In the genomic region with DNA sequence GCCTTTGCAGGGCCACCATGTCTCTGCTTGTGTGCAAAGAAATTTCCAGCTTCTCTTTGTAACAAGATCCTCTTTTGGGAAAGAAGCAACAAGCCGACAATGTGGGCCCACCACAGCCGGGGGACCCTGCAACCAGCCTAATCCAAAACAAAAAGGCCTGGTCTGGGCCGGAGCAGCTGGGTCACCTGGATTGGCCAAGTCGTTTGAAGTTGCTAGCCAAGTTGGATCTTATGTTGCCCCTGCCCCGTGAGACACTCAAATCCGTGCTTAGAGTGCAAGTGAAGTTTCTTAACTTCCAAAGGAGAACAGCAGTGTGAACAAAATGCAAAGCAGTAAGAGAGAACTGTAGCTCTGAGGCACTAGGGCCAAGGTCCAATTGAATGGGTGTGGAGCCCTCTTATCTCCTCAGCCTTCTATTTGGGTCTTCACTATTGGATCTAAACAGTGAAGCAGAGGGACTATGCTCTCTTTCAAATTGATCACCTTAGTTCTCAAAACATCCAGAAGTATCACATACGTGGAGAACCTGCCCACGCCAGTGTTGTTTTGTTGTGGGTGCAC, we compare ENCODE assay signal across 25 cellular contexts. TPM values are rescaled to one million over a fixed set of nuclear protein-coding genes. Genes with fewer than 3 reads are reported as not detected.
DNase-seq lines count a peak whose midpoint lies in the region; ATAC-seq, FAIRE-seq and TF ChIP-seq lines count a peak whose summit lies in the region.
"Had no signal": no experiment of that assay in that cellular context is flagged by ENCODE, and none has a peak within 500 bp of the region (broad histone marks: within the 10 kb centered on the region; RNA-seq: fewer than 3 reads in every experiment).

No MANE protein-coding gene starts in this region.

- no peaks in the 10 kb centered on the region for H3K79me1 ChIP-seq in neuronal stem cell (ENCODE audit: low read depth, low read length)

- H3K4me1 ChIP-seq in kidney (ENCODE audit: control insufficient read depth in 1 of 2, insufficient read depth in 1 of 2, low read depth in 1 of 2, low read length in 2 of 2) (peaks cover 16 to 39% of the 10 kb centered on the region in 2 donors), neuronal stem cell (ENCODE audit: control insufficient read depth in 2 of 2, insufficient read depth in 1 of 2, low read depth in 1 of 2, low read length in 2 of 2) (peaks cover 6 to 11% of the 10 kb centered on the region in 2 donors), transverse colon (peaks cover 0 to 26% (median 22%) of the 10 kb centered on the region in 4 donors), MM.1S (ENCODE audit: low read length) (no peaks in the 10 kb centered on the region)
- H3K4me1 ChIP-seq: sigmoid colon had no signal

- H3K9me3 ChIP-seq in kidney (ENCODE audit: control insufficient read depth in 1 of 2, low read length in 2 of 2) = no peaks in the 10 kb centered on the region
- no peaks in the 10 kb centered on the region for H3K9me3 ChIP-seq in neuronal stem cell (replicated peaks in 1 of 2; ENCODE audit: control insufficient read depth in 2 of 2, insufficient read depth in 1 of 2, low read depth in 1 of 2, low read length in 2 of 2)
- no peaks in the 10 kb centered on the region for H3K9me3 ChIP-seq in transverse colon
- no peaks in the 10 kb centered on the region for H3K9me3 ChIP-seq in MM.1S (replicated peaks; ENCODE audit: insufficient read depth, low read length)
- H3K9me3 ChIP-seq: heart left ventricle, sigmoid colon had no signal

- H4K8ac ChIP-seq in neuronal stem cell (ENCODE audit: low read depth, low read length) = no peak overlapping the region

- no peak for TF ChIP-seq EP300 in transverse colon (IDR thresholded peaks at IDR 0.05; ENCODE audit: low read depth)

- H4K20me1 ChIP-seq in MM.1S (ENCODE audit: insufficient read depth, low read length) = no peaks in the 10 kb centered on the region

- no peaks in the 10 kb centered on the region for H3K9me3 Mint-ChIP-seq in T-cell
- H3K9me3 Mint-ChIP-seq: activated B cell treated with CpG ODN at 0.5 μM for 24 hours; activated CD4-positive, alpha-beta memory T cell treated with anti-CD3 and anti-CD28 coated beads for 36 hours; CD8-positive, alpha-beta memory T cell; dendritic cell treated with granulocyte-macrophage colony-stimulating factor and Interleukin-4, amounts not matched to agents 40 ng/mL and 50 ng/mL, for 4 days had no signal

- H3K4me3 ChIP-seq in kidney (ENCODE audit: low read length in 2 of 2) (no peak overlapping the region), neuronal stem cell (ENCODE audit: low read length in 2 of 2) (no peak overlapping the region), transverse colon (no peak overlapping the region), MM.1S (ENCODE audit: low read length) (no peak overlapping the region)
- H3K4me3 ChIP-seq: heart left ventricle, sigmoid colon had no signal

- TF ChIP-seq POLR2A in transverse colon (IDR thresholded peaks at IDR 0.05) = no peak

- H2BK15ac ChIP-seq in neuronal stem cell (ENCODE audit: low read length) = no peak overlapping the region

- H3K23ac ChIP-seq in neuronal stem cell (ENCODE audit: low read depth, low read length, poor library complexity) = no peak overlapping the region

- no peak overlapping the region for H3K14ac ChIP-seq in neuronal stem cell (ENCODE audit: low read length)

- no peaks in the 10 kb centered on the region for H3K9me2 ChIP-seq in MM.1S (replicated peaks; ENCODE audit: insufficient read depth, low read length)

- H3K4me3 Mint-ChIP-seq in T-cell = no peak overlapping the region
- H3K4me3 Mint-ChIP-seq: activated B cell treated with CpG ODN at 0.5 μM for 24 hours; activated CD4-positive, alpha-beta memory T cell treated with anti-CD3 and anti-CD28 coated beads for 36 hours; CD8-positive, alpha-beta memory T cell; dendritic cell treated with granulocyte-macrophage colony-stimulating factor and Interleukin-4, amounts not matched to agents 40 ng/mL and 50 ng/mL, for 4 days had no signal

- H4K91ac ChIP-seq in neuronal stem cell (ENCODE audit: low read depth, low read length, poor library complexity) = no peak overlapping the region

- peaks cover 6 to 24% (median 16%) of the 10 kb centered on the region in 3 donors for H3K4me1 Mint-ChIP-seq in T-cell

- no peaks in the 10 kb centered on the region for H3K36me3 ChIP-seq in kidney (ENCODE audit: control insufficient read depth in 1 of 2, insufficient read depth in 2 of 2, low read length in 2 of 2)
- H3K36me3 ChIP-seq in neuronal stem cell (replicated peaks in 1 of 2; ENCODE audit: control insufficient read depth in 2 of 2, insufficient read depth in 2 of 2, low read length in 2 of 2) = peaks cover 0 to 26% of the 10 kb centered on the region in 2 donors
- no peaks in the 10 kb centered on the region for H3K36me3 ChIP-seq in transverse colon
- H3K36me3 ChIP-seq in MM.1S (replicated peaks; ENCODE audit: insufficient read depth, low read length) = no peaks in the 10 kb centered on the region
- H3K36me3 ChIP-seq: heart left ventricle, sigmoid colon had no signal

- H2BK5ac ChIP-seq in neuronal stem cell (ENCODE audit: low read length) = no peak overlapping the region

- H2BK120ac ChIP-seq in neuronal stem cell (ENCODE audit: low read depth, low read length) = no peak overlapping the region

- CTCF ChIA-PET in T-cell (lab: Charles Lee) = no interaction called here

- in situ Hi-C loops in transverse colon (cut with MboI; ENCODE audit: low pct_ligation_motif_present in 1 of 4, low pct_unique_long_range_greater_than_20kb in 1 of 4, low sequenced_read_pairs in 3 of 4) = no loop called here

- no peak overlapping the region for H2BK12ac ChIP-seq in neuronal stem cell (ENCODE audit: low read length)

- no peak for FAIRE-seq in kidney (lab: Jason Lieb, UNC)
- FAIRE-seq: GM18507 had no signal

- H3F3A ChIP-seq in MM.1S (ENCODE audit: insufficient read depth, low read length) = no peaks in the 10 kb centered on the region

- no peak overlapping the region for H3K9ac ChIP-seq in kidney (ENCODE audit: low read length in 2 of 2)
- no peak overlapping the region for H3K9ac ChIP-seq in neuronal stem cell (ENCODE audit: low read depth, low read length, poor library complexity)
- no peak overlapping the region for H3K9ac ChIP-seq in MM.1S (ENCODE audit: low read length)

- peaks cover 2 to 9% of the 10 kb centered on the region in 2 donors for H3K27me3 Mint-ChIP-seq in T-cell
- H3K27me3 Mint-ChIP-seq: activated CD4-positive, alpha-beta memory T cell treated with anti-CD3 and anti-CD28 coated beads for 36 hours had no signal

- H2AFZ ChIP-seq in neuronal stem cell (ENCODE audit: low read length) (no peak overlapping the region), MM.1S (ENCODE audit: low read length) (no peak overlapping the region)

- intact Hi-C loops in kidney (cut with DNase I) (no loop called here), transverse colon (cut with DNase I; ENCODE audit: low total_unique reads) (no loop called here)

- ATAC-seq in T-cell (replicated peaks in 1 of 4) = no peak
- no peak for ATAC-seq in HG03108 (IDR thresholded peaks at IDR 0.05; ENCODE audit: unreplicated experiment)
- ATAC-seq: heart left ventricle had no signal

- H3K18ac ChIP-seq in neuronal stem cell (ENCODE audit: low read length) = no peak overlapping the region

- H3K4me2 ChIP-seq in neuronal stem cell (ENCODE audit: insufficient read depth, low read length, poor library complexity, severe bottlenecking) (peak overlapping the region; percentile 21), MM.1S (ENCODE audit: low read depth, low read length) (no peak overlapping the region)

- no peaks in the 10 kb centered on the region for H3K36me3 Mint-ChIP-seq in T-cell
- H3K36me3 Mint-ChIP-seq: activated CD4-positive, alpha-beta memory T cell treated with anti-CD3 and anti-CD28 coated beads for 36 hours had no signal

- POLR2A ChIA-PET in T-cell (lab: Charles Lee) = no interaction called here

- WGBS in neuronal stem cell (ENCODE audit: extremely low coverage in 2 of 2, insufficient read length in 2 of 2, insufficient replicate concordance in 1 of 2), 2 donors = no CpG with 5 or more reads among the region's 8 CpGs
- 52 to 72% methylated on average over 3 to 8 of the region's 8 CpGs for WGBS in transverse colon (ENCODE audit: low coverage in 1 of 2), 2 donors

- H3K27ac ChIP-seq in caudate nucleus (ENCODE audit: low read depth, low read length) = peak overlapping the region; percentile 75
- H3K27ac ChIP-seq in kidney (ENCODE audit: low read depth in 2 of 2, low read length in 2 of 2) = peak overlapping the region; percentile 33 to 39
- H3K27ac ChIP-seq in neuronal stem cell (replicated peaks; ENCODE audit: low read length) = peak overlapping the region; percentile 4
- H3K27ac ChIP-seq in transverse colon = peak overlapping the region; percentile 41 to 77 (median 65)
- no peak overlapping the region for H3K27ac ChIP-seq in MM.1S (ENCODE audit: low read length)
- H3K27ac ChIP-seq: sigmoid colon had no signal

- H3K27me3 ChIP-seq in neuronal stem cell (ENCODE audit: control insufficient read depth in 3 of 3, insufficient read depth in 3 of 3, low read depth in 1 of 3, low read length in 3 of 3) = no peaks in the 10 kb centered on the region
- H3K27me3 ChIP-seq in transverse colon = no peaks in the 10 kb centered on the region
- H3K27me3 ChIP-seq in MM.1S (replicated peaks; ENCODE audit: insufficient read depth, low read length) = no peaks in the 10 kb centered on the region
- H3K27me3 ChIP-seq: heart left ventricle, sigmoid colon had no signal

- no peaks in the 10 kb centered on the region for H3K79me2 ChIP-seq in MM.1S (ENCODE audit: low read length)

- peak in 27 of 61 donors; percentile 15 to 80 (median 55) for DNase-seq in caudate nucleus (lab: John Stamatoyannopoulos, UW)
- DNase-seq in kidney = no peak
- no peak for DNase-seq in neuronal stem cell (ENCODE audit: low spot score)
- peak; percentile 32 for DNase-seq in transverse colon
- no peak for DNase-seq in T-cell
- DNase-seq in MM.1S = no peak
- DNase-seq: activated B cell treated with CpG ODN at 0.5 μM for 24 hours; activated CD4-positive, alpha-beta memory T cell treated with anti-CD3 and anti-CD28 coated beads for 36 hours; activated effector memory CD4-positive, alpha-beta T cell treated with anti-CD3 and anti-CD28 coated beads, Interleukin-2, amount 50 U/mL, for 16 hours; CD8-positive, alpha-beta memory T cell; DMS153; heart left ventricle; left ventricle myocardium superior; NCI-H1048; NCI-H1930; NCI-H345; NCI-H774; sigmoid colon; T1000 had no signal

- H3K4ac ChIP-seq in neuronal stem cell (ENCODE audit: low read length) = no peak overlapping the region

- H2AK5ac ChIP-seq in neuronal stem cell (ENCODE audit: low read depth, low read length) = no peak overlapping the region

- TF ChIP-seq CTCF in kidney (IDR thresholded peaks at IDR 0.05; ENCODE audit: borderline replicate concordance, extremely low read depth, insufficient read depth) (no peak), transverse colon (IDR thresholded peaks at IDR 0.05) (no peak), MM.1S (IDR thresholded peaks at IDR 0.05; ENCODE audit: low read length) (no peak)

- H3K27ac Mint-ChIP-seq in T-cell = no peak overlapping the region
- H3K27ac Mint-ChIP-seq: activated B cell treated with CpG ODN at 0.5 μM for 24 hours; activated CD4-positive, alpha-beta memory T cell treated with anti-CD3 and anti-CD28 coated beads for 36 hours; CD8-positive, alpha-beta memory T cell; dendritic cell treated with granulocyte-macrophage colony-stimulating factor and Interleukin-4, amounts not matched to agents 40 ng/mL and 50 ng/mL, for 4 days had no signal

RNA-seq across cellular contexts. Expression of gene C22orf31, which starts 49.7 kb away (rescaled TPM):
- total RNA-seq in kidney = not detected
- polyA plus RNA-seq in kidney (ENCODE audit: insufficient read depth, low read depth, low replicate concordance) = not detected
- not detected for polyA plus RNA-seq in neuronal stem cell (2013, experiment 1 of 2)
- not detected for polyA plus RNA-seq in neuronal stem cell (2013, experiment 2 of 2)
- total RNA-seq in transverse colon = not detected
- total RNA-seq in T-cell = not detected
- total RNA-seq: activated B cell treated with CpG ODN at 0.5 μM for 24 hours; activated CD4-positive, alpha-beta memory T cell treated with anti-CD3 and anti-CD28 coated beads for 36 hours; CD8-positive, alpha-beta memory T cell; G401; left ventricle myocardium superior; osteocyte; sigmoid colon; subcutaneous adipose tissue had no signal
- polyA plus RNA-seq: CD8-positive, alpha-beta memory T cell; heart left ventricle had no signal
